ENCODE assay signal across 8 cellular contexts in genomic region chr15:59686389-59686788, GRCh38. TPM values are rescaled to one million over a fixed set of nuclear protein-coding genes. Genes with fewer than 3 reads are reported as not detected.
DNase-seq lines count a peak whose midpoint lies in the region; ATAC-seq and TF ChIP-seq lines count a peak whose summit lies in the region.

No MANE protein-coding gene starts in this region.

- H3K23me2 ChIP-seq in H9 (ENCODE audit: insufficient read length, low read depth, low read length, poor library complexity, severe bottlenecking), result no peaks in the 10 kb centered on the region

- H3K4me1 Mint-ChIP-seq in HFFc6 (ENCODE audit: low read depth) (peaks cover 49% of the 10 kb centered on the region), naive B cell (peaks cover 28 to 59% (median 47%) of the 10 kb centered on the region in 3 donors), H9 (peaks cover 7 to 13% of the 10 kb centered on the region in 2 experiments)
- peaks cover 48% of the 10 kb centered on the region for H3K4me1 Mint-ChIP-seq in activated T-helper 2 cell treated with anti-CD3 and anti-CD28 coated beads, Interferon-gamma antibody, Interleukin-2, Interleukin-4, amounts not matched to agents 10 μg/mL and 5 μg/mL and 100 μg/mL, durations not matched to agents 14 hours and 24 hours and 36 hours (ENCODE audit: low read depth)

- no peak for DNase-seq in HFFc6
- DNase-seq in activated T-helper 2 cell treated with anti-CD3 and anti-CD28 coated beads, Interferon-gamma antibody, Interleukin-2, Interleukin-4, amounts not matched to agents 10 μg/mL and 5 μg/mL and 100 μg/mL, durations not matched to agents 14 hours and 24 hours and 36 hours (ENCODE audit: low spot score), result no peak
- peak; percentile 71 for DNase-seq in naive B cell
- no peak for DNase-seq in H9
- no peak for DNase-seq in WERI-Rb-1

- H2BK12ac ChIP-seq in H9 (ENCODE audit: insufficient read length, low read depth, low read length), result no peak overlapping the region

- H3K4me2 ChIP-seq in DOHH2 (ENCODE audit: low read length) (peak overlapping the region; percentile 81), H9 (ENCODE audit: insufficient read depth, insufficient read length, low read length) (no peak overlapping the region)

- H3T11ph ChIP-seq in H9 (ENCODE audit: low read length), result no peak overlapping the region

- H3K9me3 ChIP-seq in DOHH2 (ENCODE audit: control insufficient read depth, insufficient read depth, low read length), result no peaks in the 10 kb centered on the region
- H3K9me3 ChIP-seq in H9 (ENCODE audit: control insufficient read depth, low read depth, low read length), result no peaks in the 10 kb centered on the region
- H3K9me3 ChIP-seq in WERI-Rb-1 (ENCODE audit: severe bottlenecking), result no peaks in the 10 kb centered on the region

- no peak overlapping the region for H3K4ac ChIP-seq in H9 (ENCODE audit: low read depth, low read length)

- peaks cover 2% of the 10 kb centered on the region for H3K79me1 ChIP-seq in H9 (ENCODE audit: insufficient read depth, low read depth, low read length, poor library complexity, severe bottlenecking)

- H2AK5ac ChIP-seq in H9 (ENCODE audit: insufficient read length, low read length), result no peak overlapping the region

- H3K4me3 Mint-ChIP-seq in HFFc6 (peak overlapping the region; percentile 46; the same call in 1 of the 2 replicates), naive B cell (peak overlapping the region; percentile 83 to 99 (median 92)), H9 (0 out of 5 replicates have a peak overlapping the region, but pooled peaks of 1 of the 2 experiments have one; percentile 38)
- H3K4me3 Mint-ChIP-seq in activated T-helper 2 cell treated with anti-CD3 and anti-CD28 coated beads, Interferon-gamma antibody, Interleukin-2, Interleukin-4, amounts not matched to agents 10 μg/mL and 5 μg/mL and 100 μg/mL, durations not matched to agents 14 hours and 24 hours and 36 hours (ENCODE audit: low read depth), result peak overlapping the region; percentile 60

- H2BK5ac ChIP-seq in H9 (ENCODE audit: insufficient read length, low read length), result no peak overlapping the region

- peaks cover 73% of the 10 kb centered on the region for H3K36me3 ChIP-seq in DOHH2 (ENCODE audit: control insufficient read depth, low read length)
- peaks cover 35% of the 10 kb centered on the region for H3K36me3 ChIP-seq in WERI-Rb-1

- no peak overlapping the region for H2BK120ac ChIP-seq in H9 (ENCODE audit: low read depth, low read length, poor library complexity, severe bottlenecking)

- H3K56ac ChIP-seq in H9 (ENCODE audit: insufficient read length, low read depth, low read length), result no peak overlapping the region

- no peak overlapping the region for H2BK15ac ChIP-seq in H9 (ENCODE audit: low read depth, low read length)

- no peak overlapping the region for H3K23ac ChIP-seq in H9 (ENCODE audit: insufficient read length, low read depth, low read length)

- H3K14ac ChIP-seq in H9 (ENCODE audit: insufficient read depth, low read length), result no peak overlapping the region

- H4K20me1 ChIP-seq in DOHH2 (ENCODE audit: control insufficient read depth, insufficient read depth, low read depth, low read length) (peaks cover 33% of the 10 kb centered on the region), H9 (ENCODE audit: control insufficient read depth, insufficient read depth, insufficient read length) (no peaks in the 10 kb centered on the region)

- peaks cover 30% of the 10 kb centered on the region for H3F3A ChIP-seq in DOHH2 (ENCODE audit: control insufficient read depth, insufficient read depth)

- no peaks in the 10 kb centered on the region for H3K27me3 ChIP-seq in DOHH2 (ENCODE audit: control insufficient read depth, low read length)
- no peaks in the 10 kb centered on the region for H3K27me3 ChIP-seq in H9 (ENCODE audit: insufficient read depth, low read length)
- H3K27me3 ChIP-seq in WERI-Rb-1 (ENCODE audit: insufficient read depth, low read depth, severe bottlenecking), result no peaks in the 10 kb centered on the region

- H3K18ac ChIP-seq in H9 (ENCODE audit: insufficient read length, low read depth, low read length), result no peak overlapping the region

- H3K79me2 ChIP-seq in DOHH2 (ENCODE audit: control insufficient read depth, low read length) (peaks cover 81% of the 10 kb centered on the region), H9 (ENCODE audit: insufficient read depth, low read length) (peaks cover 27% of the 10 kb centered on the region; the same call in 1 of the 2 replicates)

- H3K27me3 Mint-ChIP-seq in HFFc6 (ENCODE audit: insufficient read depth), result peaks cover 2% of the 10 kb centered on the region
- no peaks in the 10 kb centered on the region for H3K27me3 Mint-ChIP-seq in activated T-helper 2 cell treated with anti-CD3 and anti-CD28 coated beads, Interferon-gamma antibody, Interleukin-2, Interleukin-4, amounts not matched to agents 10 μg/mL and 5 μg/mL and 100 μg/mL, durations not matched to agents 14 hours and 24 hours and 36 hours (ENCODE audit: low read depth)
- no peaks in the 10 kb centered on the region for H3K27me3 Mint-ChIP-seq in naive B cell
- peaks cover 14% of the 10 kb centered on the region for H3K27me3 Mint-ChIP-seq in H9 (ENCODE audit: low read depth)

- WGBS in H9 (ENCODE audit: extremely low coverage, insufficient read length, low lambda C conversion rate), result no CpG with 5 or more reads among the region's 7 CpGs

- ATAC-seq in naive B cell (ENCODE audit: low read depth in 2 of 2), result peak; percentile 28 to 35
- no peak for ATAC-seq in GM18502 (IDR thresholded peaks at IDR 0.05; ENCODE audit: poor library complexity, unreplicated experiment)
- no peak for ATAC-seq in HG03354 (IDR thresholded peaks at IDR 0.05; ENCODE audit: poor library complexity, severe bottlenecking, unreplicated experiment)

- H4K91ac ChIP-seq in H9 (ENCODE audit: insufficient read length, low read depth, low read length), result no peak overlapping the region

- H4K5ac ChIP-seq in H9 (ENCODE audit: insufficient read length, low read depth, low read length), result no peak overlapping the region

- H3K27ac ChIP-seq in DOHH2 (ENCODE audit: low read depth, low read length) (peak overlapping the region; percentile 80), H9 (ENCODE audit: insufficient read length, low read depth, low read length) (no peak overlapping the region), WERI-Rb-1 (no peak overlapping the region)

- H3K4me3 ChIP-seq in DOHH2 (ENCODE audit: low read length) (peak overlapping the region; percentile 96), WERI-Rb-1 (ENCODE audit: low read depth, low read length) (no peak overlapping the region)

- H3K4me1 ChIP-seq in DOHH2 (ENCODE audit: control insufficient read depth, low read length) (peaks cover 46% of the 10 kb centered on the region), H9 (ENCODE audit: insufficient read depth, low read length) (peaks cover 5% of the 10 kb centered on the region; the same call in 1 of the 2 replicates)

- H3K9me2 ChIP-seq in DOHH2 (replicated peaks; ENCODE audit: control insufficient read depth, low read length), result no peaks in the 10 kb centered on the region

- TF ChIP-seq CTCF in DOHH2 (IDR thresholded peaks at IDR 0.05; ENCODE audit: low read depth, low read length, poor library complexity, severe bottlenecking) (no peak), HFFc6 (IDR thresholded peaks at IDR 0.05) (no peak), H9 (conservative IDR thresholded peaks at IDR 0.05) (no peak), WERI-Rb-1 (IDR thresholded peaks at IDR 0.05; ENCODE audit: low read depth, low read length) (no peak)

- H3K27ac Mint-ChIP-seq in HFFc6 (peak overlapping the region; percentile 62), naive B cell (peak overlapping the region; percentile 96 to 99 (median 98)), H9 (no peak overlapping the region)
- H3K27ac Mint-ChIP-seq in activated T-helper 2 cell treated with anti-CD3 and anti-CD28 coated beads, Interferon-gamma antibody, Interleukin-2, Interleukin-4, amounts not matched to agents 10 μg/mL and 5 μg/mL and 100 μg/mL, durations not matched to agents 14 hours and 24 hours and 36 hours, result peak overlapping the region; percentile 67

- intact Hi-C loops in activated T-helper 2 cell treated with anti-CD3 and anti-CD28 coated beads, Interferon-gamma antibody, Interleukin-2, Interleukin-4, amounts not matched to agents 10 μg/mL and 5 μg/mL and 100 μg/mL, durations not matched to agents 14 hours and 24 hours and 36 hours (cut with micrococcal nuclease), result loop anchor here (5.0 kb wide), 1 partner anchor 1211 kb away; no protein-coding TSS in a partner anchor

- H3K9ac ChIP-seq in H9 (ENCODE audit: extremely low read depth, insufficient read length, low read length), result no peak overlapping the region

- H4K8ac ChIP-seq in H9 (replicated peaks; ENCODE audit: insufficient read length, low read depth, low read length), result no peak overlapping the region

- H3K9me3 Mint-ChIP-seq in HFFc6, result no peaks in the 10 kb centered on the region
- H3K9me3 Mint-ChIP-seq in activated T-helper 2 cell treated with anti-CD3 and anti-CD28 coated beads, Interferon-gamma antibody, Interleukin-2, Interleukin-4, amounts not matched to agents 10 μg/mL and 5 μg/mL and 100 μg/mL, durations not matched to agents 14 hours and 24 hours and 36 hours, result no peaks in the 10 kb centered on the region
- H3K9me3 Mint-ChIP-seq in naive B cell, result no peaks in the 10 kb centered on the region
- no peaks in the 10 kb centered on the region for H3K9me3 Mint-ChIP-seq in H9

- H3K36me3 Mint-ChIP-seq in HFFc6 (ENCODE audit: low read depth) (peaks cover 16% of the 10 kb centered on the region), naive B cell (peaks cover 5 to 11% of the 10 kb centered on the region in 2 donors), H9 (ENCODE audit: insufficient read depth in 1 of 3, low read depth in 3 of 3) (peaks cover 9 to 32% (median 18%) of the 10 kb centered on the region in 3 experiments)
- H3K36me3 Mint-ChIP-seq in activated T-helper 2 cell treated with anti-CD3 and anti-CD28 coated beads, Interferon-gamma antibody, Interleukin-2, Interleukin-4, amounts not matched to agents 10 μg/mL and 5 μg/mL and 100 μg/mL, durations not matched to agents 14 hours and 24 hours and 36 hours (ENCODE audit: low read depth), result peaks cover 52% of the 10 kb centered on the region

- no peak overlapping the region for H2AFZ ChIP-seq in H9 (ENCODE audit: low read length)

- no peak overlapping the region for H2BK20ac ChIP-seq in H9 (ENCODE audit: low read depth, low read length, poor library complexity, severe bottlenecking)

RNA-seq across cellular contexts. Expression of gene BNIP2, which starts 2.7 kb away (rescaled TPM):
- total RNA-seq in HFFc6 (2021; fragmentation: NEBNext Ultra II Directional; extraction: Animal tissue kit (Norgen Biotek cat#: 25700)), result 10 to 100 TPM; 60.8 to 68.0 (median 63.5) TPM
- total RNA-seq in activated T-helper 2 cell treated with anti-CD3 and anti-CD28 coated beads, Interferon-gamma antibody, Interleukin-2, Interleukin-4, amounts not matched to agents 10 μg/mL and 5 μg/mL and 100 μg/mL, durations not matched to agents 14 hours and 24 hours and 36 hours, result 59.4 and 60.5 TPM in 2 replicates
- 100 to 1,000 TPM; 126 to 230 (median 137) TPM for polyA plus RNA-seq in naive B cell (ENCODE audit: low read depth in 6 of 6)
- total RNA-seq in H9 (2021), result 43.0 and 43.5 TPM in 2 replicates

RNA-seq across cellular contexts. Expression of gene GTF2A2, which starts 29.1 kb away (rescaled TPM):
- total RNA-seq in HFFc6 (2021; fragmentation: NEBNext Ultra II Directional; extraction: Animal tissue kit (Norgen Biotek cat#: 25700)), result 100 to 1,000 TPM; 162 to 183 (median 183) TPM
- 187 and 193 TPM in 2 replicates for total RNA-seq in activated T-helper 2 cell treated with anti-CD3 and anti-CD28 coated beads, Interferon-gamma antibody, Interleukin-2, Interleukin-4, amounts not matched to agents 10 μg/mL and 5 μg/mL and 100 μg/mL, durations not matched to agents 14 hours and 24 hours and 36 hours
- polyA plus RNA-seq in naive B cell (ENCODE audit: low read depth in 6 of 6), result 100 to 1,000 TPM; 115 to 206 (median 142) TPM
- 144 and 147 TPM in 2 replicates for total RNA-seq in H9 (2021)

Comparison
In these comparisons a context has a peak if more than half of its experiments do, and no peak if none do; other contexts are left out.
1. H3K27ac Mint-ChIP-seq: peak in HFFc6 (single experiment), activated T-helper 2 cell treated with anti-CD3 and anti-CD28 coated beads, Interferon-gamma antibody, Interleukin-2, Interleukin-4, amounts not matched to agents 10 μg/mL and 5 μg/mL and 100 μg/mL, durations not matched to agents 14 hours and 24 hours and 36 hours (single experiment) and naive B cell (6 of 6); none in H9 (0 of 3).
2. ATAC-seq: peak in naive B cell (2 of 2); none in GM18502 (single experiment) and HG03354 (single experiment).